ENCODE assay signal across 21 cellular contexts in genomic region chr14:105531088-105531957, GRCh38. TPM values are rescaled to one million over a fixed set of nuclear protein-coding genes. Genes with fewer than 3 reads are reported as not detected.
DNase-seq lines count a peak whose midpoint lies in the region; ATAC-seq and TF ChIP-seq lines count a peak whose summit lies in the region.
"Had no signal": no experiment of that assay in that cellular context is flagged by ENCODE, and none has a peak within 500 bp of the region (broad histone marks: within the 10 kb centered on the region; RNA-seq: fewer than 3 reads in every experiment).

No MANE protein-coding gene starts in this region.

- CTCF ChIA-PET in activated B cell treated with CpG ODN at 0.5 μM for 24 hours (lab: Charles Lee) = interaction anchor here (2.2 to 2.7 kb wide), 3 partner anchors 41 to 160 kb away, joined by 10 to 25 read pairs (median 11); no protein-coding TSS in a partner anchor

- no peak overlapping the region for H3K18ac ChIP-seq in mesenchymal stem cell (ENCODE audit: low read depth in 1 of 2, low read length in 2 of 2)

- H3K9me3 ChIP-seq in mesenchymal stem cell (ENCODE audit: control insufficient read depth, low read length) (no peaks in the 10 kb centered on the region), thyroid gland (no peaks in the 10 kb centered on the region)
- H3K9me3 ChIP-seq: vagina had no signal

- peak overlapping the region; percentile 45 for H4K91ac ChIP-seq in mesenchymal stem cell (ENCODE audit: low read length)

- intact Hi-C loops in activated B cell treated with CpG ODN at 0.5 μM for 24 hours (cut with micrococcal nuclease) (loop anchor here (10.0 kb wide), 2 partner anchors 413 to 843 kb away; no protein-coding TSS in a partner anchor), thyroid gland (cut with DNase I) (no loop called here)

- TF ChIP-seq POLR2A in thyroid gland (IDR thresholded peaks at IDR 0.05) = no peak

- ATAC-seq in activated B cell treated with CpG ODN at 0.5 μM for 24 hours (ENCODE audit: low read depth) (no peak), GM21381 (IDR thresholded peaks at IDR 0.05; ENCODE audit: unreplicated experiment) (no peak)
- ATAC-seq: Right ventricle myocardium inferior had no signal

- peaks cover 0 to 9% of the 10 kb centered on the region in 2 experiments for H3K36me3 ChIP-seq in mesenchymal stem cell (ENCODE audit: control insufficient read depth in 1 of 2, insufficient read depth in 2 of 2, low read depth in 1 of 2, low read length in 2 of 2)
- H3K36me3 ChIP-seq in thyroid gland = no peaks in the 10 kb centered on the region
- H3K36me3 ChIP-seq: vagina had no signal

- H2BK120ac ChIP-seq in mesenchymal stem cell (ENCODE audit: low read depth, low read length) = no peak overlapping the region

- 92% methylated on average over 29 of the region's 30 CpGs for WGBS in mesenchymal stem cell
- 94 to 97% methylated on average over 27 to 29 of the region's 30 CpGs for WGBS in thyroid gland, 2 donors

- no peak overlapping the region for H2BK15ac ChIP-seq in mesenchymal stem cell (ENCODE audit: low read depth, poor library complexity, severe bottlenecking)

- no peak overlapping the region for H3K23ac ChIP-seq in mesenchymal stem cell (ENCODE audit: low read length in 2 of 2)

- no peaks in the 10 kb centered on the region for H3K79me1 ChIP-seq in mesenchymal stem cell (replicated peaks; ENCODE audit: low read length, poor library complexity, severe bottlenecking)

- H3K4me1 Mint-ChIP-seq in activated naive CD4-positive, alpha-beta T cell treated with anti-CD3 and anti-CD28 coated beads, Interleukin-2, amount 50 U/mL, for 24 hours = peaks cover 5% of the 10 kb centered on the region
- peaks cover 56% of the 10 kb centered on the region for H3K4me1 Mint-ChIP-seq in activated B cell treated with CpG ODN at 0.5 μM for 24 hours

- H3K14ac ChIP-seq in mesenchymal stem cell (ENCODE audit: low read length in 2 of 2) = no peak overlapping the region

- no peak overlapping the region for H3K9ac ChIP-seq in mesenchymal stem cell (ENCODE audit: low read length)

- peak overlapping the region; percentile 63 for H3K4me3 Mint-ChIP-seq in activated naive CD4-positive, alpha-beta T cell treated with anti-CD3 and anti-CD28 coated beads, Interleukin-2, amount 50 U/mL, for 24 hours
- peak overlapping the region; percentile 55 for H3K4me3 Mint-ChIP-seq in activated B cell treated with CpG ODN at 0.5 μM for 24 hours

- no peak overlapping the region for H2AK5ac ChIP-seq in mesenchymal stem cell (ENCODE audit: low read length, severe bottlenecking)

- H3K27ac Mint-ChIP-seq in activated naive CD4-positive, alpha-beta T cell treated with anti-CD3 and anti-CD28 coated beads, Interleukin-2, amount 50 U/mL, for 24 hours = peak overlapping the region; percentile 59
- peak overlapping the region; percentile 71 for H3K27ac Mint-ChIP-seq in activated B cell treated with CpG ODN at 0.5 μM for 24 hours
- H3K27ac Mint-ChIP-seq: nephron, progenitor cell of endocrine pancreas had no signal

- H3K9me3 Mint-ChIP-seq in activated naive CD4-positive, alpha-beta T cell treated with anti-CD3 and anti-CD28 coated beads, Interleukin-2, amount 50 U/mL, for 24 hours = no peaks in the 10 kb centered on the region
- no peaks in the 10 kb centered on the region for H3K9me3 Mint-ChIP-seq in activated B cell treated with CpG ODN at 0.5 μM for 24 hours
- H3K9me3 Mint-ChIP-seq: nephron had no signal

- H3K27me3 ChIP-seq in mesenchymal stem cell (ENCODE audit: control insufficient read depth in 1 of 2, insufficient read depth in 1 of 2, low read length in 2 of 2) (peaks cover 0 to 59% of the 10 kb centered on the region in 2 experiments), thyroid gland (no peaks in the 10 kb centered on the region)
- H3K27me3 ChIP-seq: vagina had no signal

- no peak overlapping the region for H4K8ac ChIP-seq in mesenchymal stem cell (ENCODE audit: low read length)

- no peaks in the 10 kb centered on the region for H3K27me3 Mint-ChIP-seq in activated naive CD4-positive, alpha-beta T cell treated with anti-CD3 and anti-CD28 coated beads, Interleukin-2, amount 50 U/mL, for 24 hours
- H3K27me3 Mint-ChIP-seq in activated B cell treated with CpG ODN at 0.5 μM for 24 hours = peaks cover 4% of the 10 kb centered on the region

- H3K4me1 ChIP-seq in mesenchymal stem cell (ENCODE audit: control insufficient read depth, insufficient read depth, low read depth, low read length) = peaks cover 12% of the 10 kb centered on the region
- H3K4me1 ChIP-seq in thyroid gland = peaks cover 15 to 24% of the 10 kb centered on the region in 2 donors

- no peak overlapping the region for H2BK5ac ChIP-seq in mesenchymal stem cell (ENCODE audit: low read depth, low read length, poor library complexity, severe bottlenecking)

- POLR2A ChIA-PET in activated B cell treated with CpG ODN at 0.5 μM for 24 hours (lab: Charles Lee) = interaction anchor here (1.1 kb wide), 2 partner anchors 50 to 362 kb away, joined by 3 read pairs; no protein-coding TSS in a partner anchor

- no peak overlapping the region for H3K4me3 ChIP-seq in mesenchymal stem cell (ENCODE audit: insufficient read depth in 1 of 2, low read depth in 1 of 2, low read length in 2 of 2)
- no peak overlapping the region for H3K4me3 ChIP-seq in thyroid gland (replicated peaks in 1 of 3)
- H3K4me3 ChIP-seq: skin epidermis, vagina had no signal

- H2AFZ ChIP-seq in mesenchymal stem cell (ENCODE audit: low read depth, low read length) = no peak overlapping the region

- H3K27ac ChIP-seq in mesenchymal stem cell (ENCODE audit: low read length, poor library complexity, severe bottlenecking) = no peak overlapping the region
- no peak overlapping the region for H3K27ac ChIP-seq in thyroid gland
- H3K27ac ChIP-seq: skin epidermis, vagina had no signal

- H3K36me3 Mint-ChIP-seq in activated naive CD4-positive, alpha-beta T cell treated with anti-CD3 and anti-CD28 coated beads, Interleukin-2, amount 50 U/mL, for 24 hours = no peaks in the 10 kb centered on the region
- no peaks in the 10 kb centered on the region for H3K36me3 Mint-ChIP-seq in activated B cell treated with CpG ODN at 0.5 μM for 24 hours (ENCODE audit: low read depth)

- no peak overlapping the region for H2BK12ac ChIP-seq in mesenchymal stem cell (ENCODE audit: low read length in 2 of 2)

- H3K4me2 ChIP-seq in mesenchymal stem cell (ENCODE audit: low read length, poor library complexity, severe bottlenecking) = no peak overlapping the region

- DNase-seq in activated naive CD4-positive, alpha-beta T cell treated with Interleukin-2 at 50 U/mL for 16 hours = no peak
- DNase-seq in activated B cell treated with CpG ODN at 0.5 μM for 24 hours = no peak
- no peak for DNase-seq in mesenchymal stem cell
- no peak for DNase-seq in NCI-H510A treated with DMSO at 0.1 percent for 48 hours (lab: John Stamatoyannopoulos, UW)
- no peak for DNase-seq in DMS 273 (lab: John Stamatoyannopoulos, UW; ENCODE audit: unreplicated experiment)
- no peak for DNase-seq in thyroid gland
- DNase-seq: amniotic stem cell; foreskin melanocyte; NCI-H1105; NCI-H2081; NCI-H526; stimulated activated CD4-positive, alpha-beta T cell treated with anti-CD3 and anti-CD28 coated beads, Interleukin-2, amount 100 ng/mL, for 48 hours; substantia nigra had no signal

- no peak overlapping the region for H3K4ac ChIP-seq in mesenchymal stem cell (ENCODE audit: low read depth in 1 of 2, low read length in 2 of 2)

- TF ChIP-seq CTCF in activated B cell treated with CpG ODN at 0.5 μM for 24 hours (IDR thresholded peaks at IDR 0.05) (no peak), thyroid gland (IDR thresholded peaks at IDR 0.05) (no peak)

RNA-seq across cellular contexts. Expression of gene TMEM121, which starts 4.9 kb away (rescaled TPM):
- total RNA-seq in activated B cell treated with CpG ODN at 0.5 μM for 24 hours (0.95 and 1.6 TPM in 2 replicates), thyroid gland (10 to 100 TPM in 3 of 4 donors, 1 to 10 TPM in 1; 9.3 to 19.1 (median 15.2) TPM)
- polyA plus RNA-seq in mesenchymal stem cell (2013, experiment 1 of 2) = 0.87 TPM
- polyA plus RNA-seq in mesenchymal stem cell (2013, experiment 2 of 2) = 1.2 TPM

RNA-seq across cellular contexts. Expression of gene TEDC1, which starts 40.3 kb away (rescaled TPM):
- total RNA-seq in activated B cell treated with CpG ODN at 0.5 μM for 24 hours (16.7 and 18.1 TPM in 2 replicates), thyroid gland (10 to 100 TPM in 2 of 4 donors, 1 to 10 TPM in 2; 3.4 to 13.9 (median 8.5) TPM)
- polyA plus RNA-seq in mesenchymal stem cell (2013, experiment 1 of 2) = 2.3 TPM
- polyA plus RNA-seq in mesenchymal stem cell (2013, experiment 2 of 2) = 2.5 TPM

RNA-seq across cellular contexts. Expression of gene CRIP1, which starts 44.6 kb away (rescaled TPM):
- total RNA-seq in activated B cell treated with CpG ODN at 0.5 μM for 24 hours = 112 and 129 TPM in 2 replicates
- 40.7 TPM for polyA plus RNA-seq in mesenchymal stem cell (2013, experiment 1 of 2)
- polyA plus RNA-seq in mesenchymal stem cell (2013, experiment 2 of 2) = 42.6 TPM
- total RNA-seq in thyroid gland = 10 to 100 TPM in 3 of 4 donors, 1 to 10 TPM in 1; 6.0 to 30.8 (median 18.5) TPM
- total RNA-seq: LHCN-M2 had no signal

RNA-seq across cellular contexts. Expression of gene CRIP2, which starts 56.7 kb away (rescaled TPM):
- total RNA-seq in activated B cell treated with CpG ODN at 0.5 μM for 24 hours = 2.9 and 3.0 TPM in 2 replicates
- 120 TPM for polyA plus RNA-seq in mesenchymal stem cell (2013, experiment 1 of 2)
- polyA plus RNA-seq in mesenchymal stem cell (2013, experiment 2 of 2) = 119 TPM
- total RNA-seq in thyroid gland = 100 to 1,000 TPM; 101 to 160 (median 136) TPM
